Comparison of ENCODE assay signal across 1 cellular context in the genomic region with DNA sequence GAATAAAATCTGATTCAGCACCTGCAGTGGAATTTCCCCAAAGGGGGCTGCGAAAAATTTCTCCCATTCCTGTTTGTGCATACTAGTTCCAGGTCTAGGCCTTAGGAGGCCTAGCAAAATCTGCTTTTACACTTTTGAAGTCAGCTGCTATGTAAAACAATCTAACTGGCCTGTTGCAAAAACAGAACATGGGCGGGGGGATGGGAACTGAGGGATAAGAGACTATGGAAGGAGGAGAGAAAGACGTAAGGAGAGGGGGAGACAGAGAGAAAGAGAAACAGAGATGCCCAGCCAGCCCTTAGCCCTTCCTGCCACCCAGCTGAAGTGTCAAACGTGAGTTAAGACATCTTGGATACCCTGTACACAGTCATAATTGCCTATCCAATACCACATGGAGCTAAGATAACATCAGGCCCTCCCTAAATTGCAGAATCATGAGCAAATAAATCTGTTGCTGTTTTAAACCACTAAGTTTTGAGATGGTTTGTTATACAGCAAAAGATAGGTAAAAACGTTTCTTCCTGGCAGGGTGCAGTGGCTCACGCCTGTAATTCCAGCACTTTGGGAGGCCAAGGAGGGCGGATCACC.
TF ChIP-seq lines count a peak whose summit lies in the region.

No MANE protein-coding gene starts in this region.

TF ChIP-seq in GM23338, 12 proteins besides CTCF, POLR2A, EP300 and RAD21 (continued from another document):
- TF ChIP-seq, protein P1, sequence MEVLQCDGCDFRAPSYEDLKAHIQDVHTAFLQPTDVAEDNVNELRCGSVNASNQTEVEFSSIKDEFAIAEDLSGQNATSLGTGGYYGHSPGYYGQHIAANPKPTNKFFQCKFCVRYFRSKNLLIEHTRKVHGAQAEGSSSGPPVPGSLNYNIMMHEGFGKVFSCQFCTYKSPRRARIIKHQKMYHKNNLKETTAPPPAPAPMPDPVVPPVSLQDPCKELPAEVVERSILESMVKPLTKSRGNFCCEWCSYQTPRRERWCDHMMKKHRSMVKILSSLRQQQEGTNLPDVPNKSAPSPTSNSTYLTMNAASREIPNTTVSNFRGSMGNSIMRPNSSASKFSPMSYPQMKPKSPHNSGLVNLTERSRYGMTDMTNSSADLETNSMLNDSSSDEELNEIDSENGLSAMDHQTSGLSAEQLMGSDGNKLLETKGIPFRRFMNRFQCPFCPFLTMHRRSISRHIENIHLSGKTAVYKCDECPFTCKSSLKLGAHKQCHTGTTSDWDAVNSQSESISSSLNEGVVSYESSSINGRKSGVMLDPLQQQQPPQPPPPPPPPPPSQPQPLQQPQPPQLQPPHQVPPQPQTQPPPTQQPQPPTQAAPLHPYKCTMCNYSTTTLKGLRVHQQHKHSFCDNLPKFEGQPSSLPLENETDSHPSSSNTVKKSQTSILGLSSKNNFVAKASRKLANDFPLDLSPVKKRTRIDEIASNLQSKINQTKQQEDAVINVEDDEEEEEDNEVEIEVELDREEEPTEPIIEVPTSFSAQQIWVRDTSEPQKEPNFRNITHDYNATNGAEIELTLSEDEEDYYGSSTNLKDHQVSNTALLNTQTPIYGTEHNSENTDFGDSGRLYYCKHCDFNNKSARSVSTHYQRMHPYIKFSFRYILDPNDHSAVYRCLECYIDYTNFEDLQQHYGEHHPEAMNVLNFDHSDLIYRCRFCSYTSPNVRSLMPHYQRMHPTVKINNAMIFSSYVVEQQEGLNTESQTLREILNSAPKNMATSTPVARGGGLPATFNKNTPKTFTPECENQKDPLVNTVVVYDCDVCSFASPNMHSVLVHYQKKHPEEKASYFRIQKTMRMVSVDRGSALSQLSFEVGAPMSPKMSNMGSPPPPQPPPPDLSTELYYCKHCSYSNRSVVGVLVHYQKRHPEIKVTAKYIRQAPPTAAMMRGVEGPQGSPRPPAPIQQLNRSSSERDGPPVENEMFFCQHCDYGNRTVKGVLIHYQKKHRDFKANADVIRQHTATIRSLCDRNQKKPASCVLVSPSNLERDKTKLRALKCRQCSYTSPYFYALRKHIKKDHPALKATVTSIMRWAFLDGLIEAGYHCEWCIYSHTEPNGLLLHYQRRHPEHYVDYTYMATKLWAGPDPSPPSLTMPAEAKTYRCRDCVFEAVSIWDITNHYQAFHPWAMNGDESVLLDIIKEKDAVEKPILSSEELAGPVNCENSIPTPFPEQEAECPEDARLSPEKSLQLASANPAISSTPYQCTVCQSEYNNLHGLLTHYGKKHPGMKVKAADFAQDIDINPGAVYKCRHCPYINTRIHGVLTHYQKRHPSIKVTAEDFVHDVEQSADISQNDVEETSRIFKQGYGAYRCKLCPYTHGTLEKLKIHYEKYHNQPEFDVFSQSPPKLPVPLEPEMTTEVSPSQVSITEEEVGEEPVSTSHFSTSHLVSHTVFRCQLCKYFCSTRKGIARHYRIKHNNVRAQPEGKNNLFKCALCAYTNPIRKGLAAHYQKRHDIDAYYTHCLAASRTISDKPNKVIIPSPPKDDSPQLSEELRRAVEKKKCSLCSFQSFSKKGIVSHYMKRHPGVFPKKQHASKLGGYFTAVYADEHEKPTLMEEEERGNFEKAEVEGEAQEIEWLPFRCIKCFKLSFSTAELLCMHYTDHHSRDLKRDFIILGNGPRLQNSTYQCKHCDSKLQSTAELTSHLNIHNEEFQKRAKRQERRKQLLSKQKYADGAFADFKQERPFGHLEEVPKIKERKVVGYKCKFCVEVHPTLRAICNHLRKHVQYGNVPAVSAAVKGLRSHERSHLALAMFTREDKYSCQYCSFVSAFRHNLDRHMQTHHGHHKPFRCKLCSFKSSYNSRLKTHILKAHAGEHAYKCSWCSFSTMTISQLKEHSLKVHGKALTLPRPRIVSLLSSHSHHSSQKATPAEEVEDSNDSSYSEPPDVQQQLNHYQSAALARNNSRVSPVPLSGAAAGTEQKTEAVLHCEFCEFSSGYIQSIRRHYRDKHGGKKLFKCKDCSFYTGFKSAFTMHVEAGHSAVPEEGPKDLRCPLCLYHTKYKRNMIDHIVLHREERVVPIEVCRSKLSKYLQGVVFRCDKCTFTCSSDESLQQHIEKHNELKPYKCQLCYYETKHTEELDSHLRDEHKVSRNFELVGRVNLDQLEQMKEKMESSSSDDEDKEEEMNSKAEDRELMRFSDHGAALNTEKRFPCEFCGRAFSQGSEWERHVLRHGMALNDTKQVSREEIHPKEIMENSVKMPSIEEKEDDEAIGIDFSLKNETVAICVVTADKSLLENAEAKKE (CRISPR knock-in tag; IDR thresholded peaks at IDR 0.05): no peak
- TF ChIP-seq CREB1 (CRISPR knock-in tag; IDR thresholded peaks at IDR 0.05; ENCODE audit: low read depth) (no peak), STAT1 (IDR thresholded peaks at IDR 0.05; ENCODE audit: unreplicated experiment) (no peak), EZH2phosphoT487 (IDR thresholded peaks at IDR 0.05; ENCODE audit: unreplicated experiment) (no peak), ZNF331 (CRISPR knock-in tag; IDR thresholded peaks at IDR 0.05; ENCODE audit: low read depth) (no peak), ZNF114 (CRISPR knock-in tag; IDR thresholded peaks at IDR 0.05) (no peak), NANOG (IDR thresholded peaks at IDR 0.05; ENCODE audit: borderline replicate concordance) (no peak), EZH2 (IDR thresholded peaks at IDR 0.05; ENCODE audit: low read depth, unreplicated experiment) (no peak), POLR2AphosphoS5 (IDR thresholded peaks at IDR 0.05; ENCODE audit: low read depth) (no peak)
- TF ChIP-seq, protein P2, sequence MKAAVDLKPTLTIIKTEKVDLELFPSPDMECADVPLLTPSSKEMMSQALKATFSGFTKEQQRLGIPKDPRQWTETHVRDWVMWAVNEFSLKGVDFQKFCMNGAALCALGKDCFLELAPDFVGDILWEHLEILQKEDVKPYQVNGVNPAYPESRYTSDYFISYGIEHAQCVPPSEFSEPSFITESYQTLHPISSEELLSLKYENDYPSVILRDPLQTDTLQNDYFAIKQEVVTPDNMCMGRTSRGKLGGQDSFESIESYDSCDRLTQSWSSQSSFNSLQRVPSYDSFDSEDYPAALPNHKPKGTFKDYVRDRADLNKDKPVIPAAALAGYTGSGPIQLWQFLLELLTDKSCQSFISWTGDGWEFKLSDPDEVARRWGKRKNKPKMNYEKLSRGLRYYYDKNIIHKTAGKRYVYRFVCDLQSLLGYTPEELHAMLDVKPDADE (IDR thresholded peaks at IDR 0.05): no peak
- TF ChIP-seq, protein P3, sequence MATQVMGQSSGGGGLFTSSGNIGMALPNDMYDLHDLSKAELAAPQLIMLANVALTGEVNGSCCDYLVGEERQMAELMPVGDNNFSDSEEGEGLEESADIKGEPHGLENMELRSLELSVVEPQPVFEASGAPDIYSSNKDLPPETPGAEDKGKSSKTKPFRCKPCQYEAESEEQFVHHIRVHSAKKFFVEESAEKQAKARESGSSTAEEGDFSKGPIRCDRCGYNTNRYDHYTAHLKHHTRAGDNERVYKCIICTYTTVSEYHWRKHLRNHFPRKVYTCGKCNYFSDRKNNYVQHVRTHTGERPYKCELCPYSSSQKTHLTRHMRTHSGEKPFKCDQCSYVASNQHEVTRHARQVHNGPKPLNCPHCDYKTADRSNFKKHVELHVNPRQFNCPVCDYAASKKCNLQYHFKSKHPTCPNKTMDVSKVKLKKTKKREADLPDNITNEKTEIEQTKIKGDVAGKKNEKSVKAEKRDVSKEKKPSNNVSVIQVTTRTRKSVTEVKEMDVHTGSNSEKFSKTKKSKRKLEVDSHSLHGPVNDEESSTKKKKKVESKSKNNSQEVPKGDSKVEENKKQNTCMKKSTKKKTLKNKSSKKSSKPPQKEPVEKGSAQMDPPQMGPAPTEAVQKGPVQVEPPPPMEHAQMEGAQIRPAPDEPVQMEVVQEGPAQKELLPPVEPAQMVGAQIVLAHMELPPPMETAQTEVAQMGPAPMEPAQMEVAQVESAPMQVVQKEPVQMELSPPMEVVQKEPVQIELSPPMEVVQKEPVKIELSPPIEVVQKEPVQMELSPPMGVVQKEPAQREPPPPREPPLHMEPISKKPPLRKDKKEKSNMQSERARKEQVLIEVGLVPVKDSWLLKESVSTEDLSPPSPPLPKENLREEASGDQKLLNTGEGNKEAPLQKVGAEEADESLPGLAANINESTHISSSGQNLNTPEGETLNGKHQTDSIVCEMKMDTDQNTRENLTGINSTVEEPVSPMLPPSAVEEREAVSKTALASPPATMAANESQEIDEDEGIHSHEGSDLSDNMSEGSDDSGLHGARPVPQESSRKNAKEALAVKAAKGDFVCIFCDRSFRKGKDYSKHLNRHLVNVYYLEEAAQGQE (IDR thresholded peaks at IDR 0.05; ENCODE audit: unreplicated experiment): no peak
